16 cellular contexts compared by ENCODE assay signal in the genomic region with DNA sequence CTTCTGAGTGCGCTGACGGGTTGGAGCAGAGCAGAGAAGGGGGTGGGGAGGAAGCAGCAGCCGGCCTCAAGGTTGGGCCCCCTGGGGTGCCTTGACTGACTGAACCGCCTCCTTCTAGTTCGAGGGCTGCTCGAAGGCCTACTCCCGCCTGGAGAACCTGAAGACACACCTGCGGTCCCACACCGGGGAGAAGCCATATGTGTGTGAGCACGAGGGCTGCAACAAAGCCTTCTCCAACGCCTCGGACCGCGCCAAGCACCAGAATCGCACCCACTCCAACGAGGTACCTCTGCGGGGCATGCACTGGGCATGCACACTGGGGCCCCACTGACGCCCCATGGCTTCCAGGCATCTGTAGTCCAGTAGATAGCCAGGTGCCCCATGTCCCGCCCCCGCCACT.
"Had no signal": no experiment of that assay in that cellular context is flagged by ENCODE, and none has a peak within 500 bp of the region (broad histone marks: within the 10 kb centered on the region; RNA-seq: fewer than 3 reads in every experiment).

No MANE protein-coding gene starts in this region.

- H3K27ac ChIP-seq: colonic mucosa, esophagus squamous epithelium, thoracic aorta had no signal

- H3K4me1 ChIP-seq: colonic mucosa had no signal

- ATAC-seq: activated CD4-positive, alpha-beta T cell treated with anti-CD3 and anti-CD28 coated beads for 36 hours; mucosa of descending colon had no signal

- DNase-seq: activated CD4-positive, alpha-beta memory T cell treated with anti-CD3 and anti-CD28 coated beads for 36 hours; activated CD4-positive, alpha-beta T cell treated with anti-CD3 and anti-CD28 coated beads for 36 hours; activated naive CD4-positive, alpha-beta T cell treated with Interleukin-2 at 50 U/mL for 16 hours; activated naive CD8-positive, alpha-beta T cell treated with anti-CD3 and anti-CD28 coated beads for 36 hours; activated T-cell treated with anti-CD3 and anti-CD28 coated beads, Interleukin-2, amount 50 U/mL, for 48 hours; colonic mucosa; esophagus squamous epithelium; naive B cell; occipital lobe; retina; stimulated activated CD4-positive, alpha-beta T cell treated with anti-CD3 and anti-CD28 coated beads, Interleukin-4, amount 100 ng/mL, for 24 hours; stimulated activated naive CD4-positive, alpha-beta T cell treated with Interleukin-2 at 50 U/mL for 16 hours; T-helper 9 cell had no signal

- FAIRE-seq: astrocyte had no signal

- H3K4me3 ChIP-seq: colonic mucosa, esophagus squamous epithelium, mucosa of descending colon, thoracic aorta had no signal

- H3K27me3 ChIP-seq: colonic mucosa, esophagus squamous epithelium had no signal

- H3K9me3 ChIP-seq: colonic mucosa, esophagus squamous epithelium, mucosa of descending colon, thoracic aorta had no signal

- H3K36me3 ChIP-seq: colonic mucosa had no signal
